7 cellular contexts compared by ENCODE assay signal in the genomic region with DNA sequence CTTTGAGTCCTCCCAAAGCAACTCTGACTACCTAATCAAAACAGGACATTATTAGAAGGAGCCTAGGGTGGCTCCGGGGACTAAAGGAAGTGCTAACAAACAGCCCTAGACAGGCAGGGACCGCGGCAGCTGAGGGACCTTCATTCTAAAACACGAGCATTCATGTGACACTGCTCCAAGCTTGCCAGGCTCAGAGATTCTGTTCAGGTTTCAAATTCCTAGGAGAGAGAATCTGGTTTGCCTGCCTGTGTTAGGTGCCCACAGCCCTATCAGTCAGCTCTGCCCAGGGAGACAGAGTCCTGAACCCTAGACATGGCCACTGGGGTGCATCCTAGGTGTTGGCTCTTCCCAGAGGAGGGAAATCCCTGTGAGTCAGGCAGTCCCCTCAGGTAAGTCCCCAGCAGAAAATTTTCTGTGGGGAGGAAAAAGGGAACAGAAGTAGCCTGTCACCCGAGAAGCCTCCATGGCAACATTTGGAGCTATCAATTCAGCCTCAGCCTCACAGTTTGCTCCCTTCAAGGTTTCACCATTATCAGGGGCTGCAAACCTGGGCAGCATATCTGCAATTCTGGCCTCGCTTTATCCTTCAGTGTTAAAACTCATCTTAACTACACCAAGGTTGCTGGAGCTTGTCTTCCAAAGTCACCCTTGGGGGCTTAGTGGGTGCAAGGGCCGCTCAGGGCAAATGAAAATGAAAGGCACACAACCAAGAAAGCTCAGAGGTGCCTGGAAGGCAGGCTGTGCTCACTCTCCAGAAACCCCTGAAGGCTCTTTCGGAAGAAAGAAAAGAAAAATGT. TPM values are rescaled to one million over a fixed set of nuclear protein-coding genes. Genes with fewer than 3 reads are reported as not detected.
DNase-seq lines count a peak whose midpoint lies in the region; ATAC-seq and TF ChIP-seq lines count a peak whose summit lies in the region.

No MANE protein-coding gene starts in this region.

- H3K9me3 ChIP-seq in colonic mucosa = no peaks in the 10 kb centered on the region

- no peak overlapping the region for H3K4me3 Mint-ChIP-seq in stimulated activated memory B cell treated with anti-CD40 and anti-IgM and Interleukin-4, amounts not matched to agents 10 μg/mL and 1 μg/mL and 100 μg/mL, for 72 hours

- no peak overlapping the region for H3K9ac ChIP-seq in colonic mucosa (ENCODE audit: low read depth in 2 of 2, low read length in 2 of 2)

- no peak for DNase-seq in OCI-M2 (lab: John Stamatoyannopoulos, UW; ENCODE audit: unreplicated experiment)
- no peak for DNase-seq in colonic mucosa
- DNase-seq in activated T-cell treated with anti-CD3 and anti-CD28 coated beads for 4 hours = no peak

- ATAC-seq in GM19324 (IDR thresholded peaks at IDR 0.05; ENCODE audit: low FRiP score, unreplicated experiment) = peak; percentile 54
- ATAC-seq in HG03045 (IDR thresholded peaks at IDR 0.05; ENCODE audit: unreplicated experiment) = peak; percentile 55
- peak; percentile 67 for ATAC-seq in stimulated activated memory B cell treated with anti-CD40 and anti-IgM and Interleukin-4, amounts not matched to agents 10 μg/mL and 1 μg/mL and 100 μg/mL, for 72 hours

- H3K4me1 Mint-ChIP-seq in stimulated activated memory B cell treated with anti-CD40 and anti-IgM and Interleukin-4, amounts not matched to agents 10 μg/mL and 1 μg/mL and 100 μg/mL, for 72 hours = peaks cover 51% of the 10 kb centered on the region

- H3K27ac ChIP-seq in cingulate gyrus (ENCODE audit: low read depth, low read length) (peak overlapping the region; percentile 49), colonic mucosa (no peak overlapping the region)

- no peaks in the 10 kb centered on the region for H3K27me3 Mint-ChIP-seq in stimulated activated memory B cell treated with anti-CD40 and anti-IgM and Interleukin-4, amounts not matched to agents 10 μg/mL and 1 μg/mL and 100 μg/mL, for 72 hours

- intact Hi-C loops in colonic mucosa (cut with DNase I) = no loop called here

- H3K36me3 Mint-ChIP-seq in stimulated activated memory B cell treated with anti-CD40 and anti-IgM and Interleukin-4, amounts not matched to agents 10 μg/mL and 1 μg/mL and 100 μg/mL, for 72 hours = no peaks in the 10 kb centered on the region

- TF ChIP-seq CTCF in colonic mucosa (IDR thresholded peaks at IDR 0.05) = no peak

- peaks cover 6% of the 10 kb centered on the region for H3K4me1 ChIP-seq in colonic mucosa

- no peaks in the 10 kb centered on the region for H3K36me3 ChIP-seq in colonic mucosa

- H3K9me3 Mint-ChIP-seq in stimulated activated memory B cell treated with anti-CD40 and anti-IgM and Interleukin-4, amounts not matched to agents 10 μg/mL and 1 μg/mL and 100 μg/mL, for 72 hours = no peaks in the 10 kb centered on the region

- no peaks in the 10 kb centered on the region for H3K27me3 ChIP-seq in colonic mucosa

- H3K4me3 ChIP-seq in colonic mucosa = no peak overlapping the region

- H3K27ac Mint-ChIP-seq in stimulated activated memory B cell treated with anti-CD40 and anti-IgM and Interleukin-4, amounts not matched to agents 10 μg/mL and 1 μg/mL and 100 μg/mL, for 72 hours = peak overlapping the region; percentile 84

RNA-seq across cellular contexts. Expression of a gene that starts 28.6 kb away (rescaled TPM):
- total RNA-seq in colonic mucosa = 100 to 1,000 TPM; 348 to 401 TPM
